In genomic region chr4:2008921-2009650, GRCh38 we compare ENCODE assay signal across 1 cellular context.
TF ChIP-seq lines count a peak whose summit lies in the region.

Gene NELFA, minus strand, starts transcription at chr4:2008974. Its CDS starts 15 bp downstream, at chr4:2008959.

TF ChIP-seq in HEK293, 187 proteins besides CTCF, POLR2A, EP300 and RAD21 (continued from another document and continues in another):
- TF ChIP-seq ZNF26 (tag by site-specific recombination; IDR thresholded peaks at IDR 0.05) (no peak), ZNF157 (tag by site-specific recombination; IDR thresholded peaks at IDR 0.05) (no peak), ZXDB (tag by site-specific recombination; IDR thresholded peaks at IDR 0.05) (peak; percentile 41), ZBTB6 (tag by site-specific recombination; IDR thresholded peaks at IDR 0.05) (peak; percentile 38; the same call in 1 of the 2 replicates), TSHZ1 (tag by site-specific recombination; IDR thresholded peaks at IDR 0.05; ENCODE audit: borderline replicate concordance) (no peak), ZNF280C (tag by site-specific recombination; IDR thresholded peaks at IDR 0.05) (no peak), ZNF660 (tag by site-specific recombination; IDR thresholded peaks at IDR 0.05) (peak; percentile 73), GFI1B (tag by site-specific recombination; IDR thresholded peaks at IDR 0.05) (no peak), ZBTB49 (tag by site-specific recombination; IDR thresholded peaks at IDR 0.05; ENCODE audit: low read depth) (no peak), ZNF10 (tag by site-specific recombination; IDR thresholded peaks at IDR 0.05) (peak; percentile 24; the same call in 1 of the 2 replicates), ZNF112 (tag by site-specific recombination; IDR thresholded peaks at IDR 0.05) (no peak), ZNF292 (tag by site-specific recombination; IDR thresholded peaks at IDR 0.05; ENCODE audit: borderline replicate concordance, low read depth) (no peak), ZNF488 (tag by site-specific recombination; IDR thresholded peaks at IDR 0.05) (no peak), ZNF626 (tag by site-specific recombination; IDR thresholded peaks at IDR 0.05) (no peak), HOXA7 (CRISPR knock-in tag; IDR thresholded peaks at IDR 0.05; ENCODE audit: borderline replicate concordance) (no peak), ZNF521 (tag by site-specific recombination; IDR thresholded peaks at IDR 0.05) (no peak), ZBTB21 (tag by site-specific recombination; IDR thresholded peaks at IDR 0.05) (peak; percentile 95), ZBTB17 (tag by site-specific recombination; IDR thresholded peaks at IDR 0.05) (peak; percentile 84), HOXC10 (CRISPR knock-in tag; IDR thresholded peaks at IDR 0.05) (no peak), ZNF791 (tag by site-specific recombination; IDR thresholded peaks at IDR 0.05) (no peak), PBX3 (CRISPR knock-in tag; IDR thresholded peaks at IDR 0.05) (peak; percentile 63; the same call in 1 of the 2 replicates), ZNF311 (tag by site-specific recombination; IDR thresholded peaks at IDR 0.05; ENCODE audit: borderline replicate concordance) (no peak), ZNF792 (tag by site-specific recombination; IDR thresholded peaks at IDR 0.05) (no peak), ZNF449 (tag by site-specific recombination; IDR thresholded peaks at IDR 0.05) (peak; percentile 23; the same call in 1 of the 2 replicates), ZNF302 (tag by site-specific recombination; IDR thresholded peaks at IDR 0.05; ENCODE audit: low read depth) (no peak), ZNF677 (tag by site-specific recombination; IDR thresholded peaks at IDR 0.05) (no peak), ZNF830 (tag by site-specific recombination; IDR thresholded peaks at IDR 0.05; ENCODE audit: low read depth) (no peak), ZNF280D (tag by site-specific recombination; IDR thresholded peaks at IDR 0.05) (no peak), ZBTB7A (tag by site-specific recombination; IDR thresholded peaks at IDR 0.05; ENCODE audit: low read depth) (no peak), ZNF48 (tag by site-specific recombination; IDR thresholded peaks at IDR 0.05) (no peak), ZNF670 (tag by site-specific recombination; IDR thresholded peaks at IDR 0.05; ENCODE audit: low read depth) (no peak), ZNF776 (tag by site-specific recombination; IDR thresholded peaks at IDR 0.05; ENCODE audit: borderline replicate concordance) (no peak), ZNF140 (tag by site-specific recombination; IDR thresholded peaks at IDR 0.05) (no peak), SETDB1 (IDR thresholded peaks at IDR 0.05; ENCODE audit: insufficient read length, low read length) (no peak), MYNN (tag by site-specific recombination; IDR thresholded peaks at IDR 0.05; ENCODE audit: borderline replicate concordance) (no peak), ZBTB10 (tag by site-specific recombination; IDR thresholded peaks at IDR 0.05) (no peak), ZSCAN30 (tag by site-specific recombination; IDR thresholded peaks at IDR 0.05) (peak; percentile 87), ZNF707 (tag by site-specific recombination; IDR thresholded peaks at IDR 0.05) (no peak), ZNF837 (tag by site-specific recombination; IDR thresholded peaks at IDR 0.05) (0 out of 2 replicates have a peak, but pooled peaks have one; percentile 41), SALL2 (tag by site-specific recombination; IDR thresholded peaks at IDR 0.05; ENCODE audit: borderline replicate concordance) (no peak), HOXD13 (CRISPR knock-in tag; IDR thresholded peaks at IDR 0.05; ENCODE audit: borderline replicate concordance) (no peak)
